Comparison of ENCODE assay signal across 1 cellular context in the genomic region with DNA sequence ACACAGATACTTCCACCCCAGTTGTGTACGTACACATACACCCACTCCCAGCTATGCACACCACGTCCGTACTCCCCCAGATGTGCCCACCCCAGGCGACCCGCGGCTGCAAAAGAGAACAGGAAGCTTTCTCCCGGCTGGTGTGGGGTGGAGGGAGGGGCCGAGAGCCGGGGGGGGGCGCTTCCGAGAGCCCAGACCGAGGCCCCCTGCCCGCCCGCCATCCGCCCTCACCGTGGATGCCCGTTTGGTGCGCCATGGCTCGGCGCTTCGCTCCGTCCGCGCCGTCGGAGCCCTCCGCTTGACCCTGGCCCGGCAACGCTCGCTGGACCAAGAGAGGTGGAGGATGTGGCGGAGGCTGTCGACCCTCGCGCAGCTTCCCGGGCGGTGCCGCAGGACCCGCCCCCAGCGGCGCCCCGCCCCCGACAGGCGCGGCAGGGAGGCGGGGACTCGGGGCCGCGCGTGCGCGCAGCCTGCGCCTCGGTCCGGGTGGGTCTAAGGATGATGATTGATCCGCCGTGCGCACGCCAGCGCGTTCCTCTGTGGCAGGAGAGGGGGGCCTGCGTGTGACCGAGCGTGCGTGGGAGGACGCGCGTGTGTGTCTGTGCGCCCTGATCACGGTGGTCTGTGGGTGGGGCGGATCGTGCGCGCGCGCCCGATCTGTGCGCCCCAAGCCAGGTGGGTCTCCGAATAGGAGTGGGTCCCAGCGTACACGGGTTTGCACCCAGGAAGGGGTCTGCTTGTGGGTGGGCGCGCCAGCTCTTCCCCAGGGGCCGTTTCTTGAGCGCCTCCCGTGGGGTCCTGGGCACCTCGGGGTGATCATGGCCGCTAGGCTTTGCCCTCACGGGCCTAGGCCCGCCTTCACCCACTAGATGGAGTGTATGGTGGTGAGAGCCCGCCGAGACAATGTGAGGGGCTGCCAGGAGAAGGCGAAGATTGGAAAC.
TF ChIP-seq lines count a peak whose summit lies in the region.

TSS of gene TWF2 (minus strand) at position 398 of the 941 bp plus-strand sequence. CDS start at position 256, 142 bp downstream.

TF ChIP-seq in K562, 482 proteins besides CTCF, POLR2A, EP300 and RAD21 (continued from another document):
- TF ChIP-seq, protein P1, sequence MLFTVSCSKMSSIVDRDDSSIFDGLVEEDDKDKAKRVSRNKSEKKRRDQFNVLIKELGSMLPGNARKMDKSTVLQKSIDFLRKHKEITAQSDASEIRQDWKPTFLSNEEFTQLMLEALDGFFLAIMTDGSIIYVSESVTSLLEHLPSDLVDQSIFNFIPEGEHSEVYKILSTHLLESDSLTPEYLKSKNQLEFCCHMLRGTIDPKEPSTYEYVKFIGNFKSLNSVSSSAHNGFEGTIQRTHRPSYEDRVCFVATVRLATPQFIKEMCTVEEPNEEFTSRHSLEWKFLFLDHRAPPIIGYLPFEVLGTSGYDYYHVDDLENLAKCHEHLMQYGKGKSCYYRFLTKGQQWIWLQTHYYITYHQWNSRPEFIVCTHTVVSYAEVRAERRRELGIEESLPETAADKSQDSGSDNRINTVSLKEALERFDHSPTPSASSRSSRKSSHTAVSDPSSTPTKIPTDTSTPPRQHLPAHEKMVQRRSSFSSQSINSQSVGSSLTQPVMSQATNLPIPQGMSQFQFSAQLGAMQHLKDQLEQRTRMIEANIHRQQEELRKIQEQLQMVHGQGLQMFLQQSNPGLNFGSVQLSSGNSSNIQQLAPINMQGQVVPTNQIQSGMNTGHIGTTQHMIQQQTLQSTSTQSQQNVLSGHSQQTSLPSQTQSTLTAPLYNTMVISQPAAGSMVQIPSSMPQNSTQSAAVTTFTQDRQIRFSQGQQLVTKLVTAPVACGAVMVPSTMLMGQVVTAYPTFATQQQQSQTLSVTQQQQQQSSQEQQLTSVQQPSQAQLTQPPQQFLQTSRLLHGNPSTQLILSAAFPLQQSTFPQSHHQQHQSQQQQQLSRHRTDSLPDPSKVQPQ (CRISPR knock-in tag; IDR thresholded peaks at IDR 0.05; ENCODE audit: borderline replicate concordance): no peak
- TF ChIP-seq MCM5 (IDR thresholded peaks at IDR 0.05; ENCODE audit: low read depth): no peak
- no peak for TF ChIP-seq RERE (CRISPR knock-in tag; IDR thresholded peaks at IDR 0.05; ENCODE audit: borderline replicate concordance)
- TF ChIP-seq, protein P2, sequence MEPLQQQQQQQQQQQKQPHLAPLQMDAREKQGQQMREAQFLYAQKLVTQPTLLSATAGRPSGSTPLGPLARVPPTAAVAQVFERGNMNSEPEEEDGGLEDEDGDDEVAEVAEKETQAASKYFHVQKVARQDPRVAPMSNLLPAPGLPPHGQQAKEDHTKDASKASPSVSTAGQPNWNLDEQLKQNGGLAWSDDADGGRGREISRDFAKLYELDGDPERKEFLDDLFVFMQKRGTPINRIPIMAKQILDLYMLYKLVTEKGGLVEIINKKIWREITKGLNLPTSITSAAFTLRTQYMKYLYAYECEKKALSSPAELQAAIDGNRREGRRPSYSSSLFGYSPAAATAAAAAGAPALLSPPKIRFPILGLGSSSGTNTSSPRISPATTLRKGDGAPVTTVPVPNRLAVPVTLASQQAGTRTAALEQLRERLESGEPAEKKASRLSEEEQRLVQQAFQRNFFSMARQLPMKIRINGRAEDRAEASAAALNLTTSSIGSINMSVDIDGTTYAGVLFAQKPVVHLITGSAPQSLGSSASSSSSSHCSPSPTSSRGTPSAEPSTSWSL (CRISPR knock-in tag; IDR thresholded peaks at IDR 0.05; ENCODE audit: borderline replicate concordance): no peak
- TF ChIP-seq ZNF740 (CRISPR knock-in tag; IDR thresholded peaks at IDR 0.05): peak; percentile 81; the same call in 1 of the 2 replicates
- peak in 1 of 2 experiments; percentile 60; a peak in 2 of 4 replicates for TF ChIP-seq ZNF740 (tag; IDR thresholded peaks at IDR 0.05)
- no peak for TF ChIP-seq CC2D1A (IDR thresholded peaks at IDR 0.05)
- TF ChIP-seq NELFE (IDR thresholded peaks at IDR 0.05; ENCODE audit: insufficient read depth, insufficient read length): no peak
- no peak for TF ChIP-seq E2F3 (CRISPR knock-in tag; IDR thresholded peaks at IDR 0.05)
- no peak for TF ChIP-seq ARID2 (IDR thresholded peaks at IDR 0.05)
- TF ChIP-seq ZBTB12 (CRISPR knock-in tag; IDR thresholded peaks at IDR 0.05): no peak
- no peak for TF ChIP-seq ZNF77 (CRISPR knock-in tag; IDR thresholded peaks at IDR 0.05)
- TF ChIP-seq ZNF324 (CRISPR knock-in tag; IDR thresholded peaks at IDR 0.05): no peak
- TF ChIP-seq, protein P3, sequence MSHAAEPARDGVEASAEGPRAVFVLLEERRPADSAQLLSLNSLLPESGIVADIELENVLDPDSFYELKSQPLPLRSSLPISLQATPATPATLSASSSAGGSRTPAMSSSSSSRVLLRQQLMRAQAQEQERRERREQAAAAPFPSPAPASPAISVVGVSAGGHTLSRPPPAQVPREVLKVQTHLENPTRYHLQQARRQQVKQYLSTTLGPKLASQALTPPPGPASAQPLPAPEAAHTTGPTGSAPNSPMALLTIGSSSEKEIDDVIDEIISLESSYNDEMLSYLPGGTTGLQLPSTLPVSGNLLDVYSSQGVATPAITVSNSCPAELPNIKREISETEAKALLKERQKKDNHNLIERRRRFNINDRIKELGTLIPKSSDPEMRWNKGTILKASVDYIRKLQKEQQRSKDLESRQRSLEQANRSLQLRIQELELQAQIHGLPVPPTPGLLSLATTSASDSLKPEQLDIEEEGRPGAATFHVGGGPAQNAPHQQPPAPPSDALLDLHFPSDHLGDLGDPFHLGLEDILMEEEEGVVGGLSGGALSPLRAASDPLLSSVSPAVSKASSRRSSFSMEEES (CRISPR knock-in tag; IDR thresholded peaks at IDR 0.05): no peak
- no peak for TF ChIP-seq MYBL2 (IDR thresholded peaks at IDR 0.05; ENCODE audit: low read depth)
- no peak for TF ChIP-seq MYBL2 (CRISPR knock-in tag; IDR thresholded peaks at IDR 0.05; ENCODE audit: borderline replicate concordance)
TF ChIP-seq in K562: peak in this region for 65.
